ENCODE assay signal across 11 cellular contexts in the genomic region with DNA sequence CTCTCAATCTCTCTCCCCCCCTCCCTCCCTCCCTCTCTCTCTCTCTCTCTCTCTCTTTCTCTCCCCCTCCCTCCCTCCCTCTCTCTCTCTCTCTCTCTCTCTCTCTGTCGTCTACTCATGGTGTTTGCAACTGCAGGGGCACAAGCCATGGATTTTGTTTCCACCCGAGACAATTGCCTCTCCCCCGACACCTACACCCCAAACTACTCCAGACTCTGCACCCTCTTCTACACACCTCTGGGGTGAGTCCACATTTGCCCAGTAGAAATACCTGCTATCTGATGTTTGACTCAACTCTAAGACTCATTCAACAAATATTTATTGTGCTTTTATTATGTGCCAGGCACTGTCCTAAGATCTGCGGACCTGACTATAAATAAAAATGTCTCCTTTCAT.
A peak's percentile ranks its signal among the peaks of the same experiment; 100 is the strongest.
DNase-seq lines count a peak whose midpoint lies in the region; ATAC-seq and TF ChIP-seq lines count a peak whose summit lies in the region.
"Had no signal": no experiment of that assay in that cellular context is flagged by ENCODE, and none has a peak within 500 bp of the region (broad histone marks: within the 10 kb centered on the region; RNA-seq: fewer than 3 reads in every experiment).

No MANE protein-coding gene starts in this region.

- no peak for DNase-seq in CD4-positive, alpha-beta T cell
- DNase-seq in NCI-H226 (peak; percentile 11), choroid plexus epithelial cell (ENCODE audit: low read depth) (peak; percentile 10), natural killer cell (peak; percentile 30), endodermal cell (no peak), mesendoderm (no peak)

- H3K4me3 ChIP-seq in choroid plexus epithelial cell (ENCODE audit: low read depth, low read length) (no peak overlapping the region), endodermal cell (ENCODE audit: low read length) (no peak overlapping the region), mesendoderm (ENCODE audit: low read length) (no peak overlapping the region)

- H3K9ac ChIP-seq in endodermal cell (ENCODE audit: extremely low read depth, low read length, poor library complexity, severe bottlenecking) = no peak overlapping the region
- no peak overlapping the region for H3K9ac ChIP-seq in mesendoderm (ENCODE audit: low read length)

- peaks cover 5% of the 10 kb centered on the region for H3K4me1 Mint-ChIP-seq in CD4-positive, alpha-beta T cell (ENCODE audit: low read depth)
- H3K4me1 Mint-ChIP-seq in natural killer cell (peaks cover 24 to 25% of the 10 kb centered on the region in 2 donors), endodermal cell (peaks cover 13% of the 10 kb centered on the region)

- H3K79me2 ChIP-seq in mesendoderm (ENCODE audit: control insufficient read depth, insufficient read depth, low read length) = no peaks in the 10 kb centered on the region

- H2AK5ac ChIP-seq in mesendoderm (ENCODE audit: low read length) = no peak overlapping the region

- no peak overlapping the region for H2BK120ac ChIP-seq in mesendoderm (ENCODE audit: low read depth, low read length)

- no peak overlapping the region for H3K18ac ChIP-seq in mesendoderm (ENCODE audit: low read length)

- H3K4me1 ChIP-seq in endodermal cell (ENCODE audit: control insufficient read depth, insufficient read depth, low read length) (peaks cover 11% of the 10 kb centered on the region), mesendoderm (ENCODE audit: control insufficient read depth, low read depth, low read length) (peaks cover 4% of the 10 kb centered on the region)

- no peaks in the 10 kb centered on the region for H3K27me3 ChIP-seq in CD4-positive, alpha-beta T cell (ENCODE audit: control insufficient read depth, insufficient read depth, low read length)
- H3K27me3 ChIP-seq in endodermal cell (ENCODE audit: control insufficient read depth, insufficient read depth, low read length, poor library complexity, severe bottlenecking) (no peaks in the 10 kb centered on the region), mesendoderm (ENCODE audit: insufficient read depth, low read length, poor library complexity) (no peaks in the 10 kb centered on the region)
- H3K27me3 ChIP-seq: gastrocnemius medialis, pancreas had no signal

- CTCF ChIA-PET in CD4-positive, alpha-beta T cell (lab: Charles Lee) = interaction anchor here (1.0 kb wide), 1 partner anchor 419 kb away, joined by 3 read pairs; no protein-coding TSS in a partner anchor

- no peak overlapping the region for H3K27ac ChIP-seq in CD4-positive, alpha-beta T cell (ENCODE audit: low read depth, low read length)
- H3K27ac ChIP-seq in endodermal cell (ENCODE audit: low read depth, low read length) = no peak overlapping the region
- no peak overlapping the region for H3K27ac ChIP-seq in mesendoderm (ENCODE audit: low read depth, low read length)

- no peak overlapping the region for H3K4me2 ChIP-seq in mesendoderm (ENCODE audit: low read length)

- ATAC-seq in CD4-positive, alpha-beta T cell (ENCODE audit: poor library complexity) = no peak
- peak in 2 of 3 donors; percentile 24 to 29 for ATAC-seq in natural killer cell
- ATAC-seq in GM21717 (IDR thresholded peaks at IDR 0.05; ENCODE audit: unreplicated experiment) = no peak
- ATAC-seq in GM19328 (IDR thresholded peaks at IDR 0.05; ENCODE audit: unreplicated experiment) = no peak

- no peak overlapping the region for H4K8ac ChIP-seq in mesendoderm (ENCODE audit: low read depth, low read length)

- 68% methylated on average over 4 of the region's 4 CpGs; no CpG with 5 or more reads in 1 of the 2 experiments for WGBS in endodermal cell (ENCODE audit: insufficient coverage in 1 of 2, insufficient read length in 1 of 2), 2 experiments
- no CpG with 5 or more reads among the region's 4 CpGs for WGBS in mesendoderm (ENCODE audit: extremely low coverage, insufficient coverage, low lambda C conversion rate)

- no peaks in the 10 kb centered on the region for H3K9me3 ChIP-seq in CD4-positive, alpha-beta T cell (ENCODE audit: control insufficient read depth, low read length)
- no peaks in the 10 kb centered on the region for H3K9me3 ChIP-seq in endodermal cell (ENCODE audit: control insufficient read depth, low read length)
- H3K9me3 ChIP-seq: gastrocnemius medialis, pancreas had no signal

- peak overlapping the region; percentile 70 for H3K27ac Mint-ChIP-seq in CD4-positive, alpha-beta T cell
- H3K27ac Mint-ChIP-seq in natural killer cell (peak overlapping the region; percentile 83 to 84), endodermal cell (no peak overlapping the region)
- H3K27ac Mint-ChIP-seq: activated naive CD8-positive, alpha-beta T cell had no signal

- H3K23ac ChIP-seq in mesendoderm (ENCODE audit: low read length) = no peak overlapping the region

- no peaks in the 10 kb centered on the region for H3K36me3 Mint-ChIP-seq in CD4-positive, alpha-beta T cell (ENCODE audit: low read depth)
- no peaks in the 10 kb centered on the region for H3K36me3 Mint-ChIP-seq in natural killer cell
- no peaks in the 10 kb centered on the region for H3K36me3 Mint-ChIP-seq in endodermal cell (ENCODE audit: low read depth)
- H3K36me3 Mint-ChIP-seq: activated naive CD8-positive, alpha-beta T cell had no signal

- TF ChIP-seq CTCF in CD4-positive, alpha-beta T cell (IDR thresholded peaks at IDR 0.05) = no peak
- no peak for TF ChIP-seq CTCF in choroid plexus epithelial cell (conservative IDR thresholded peaks at IDR 0.05; ENCODE audit: low read depth, low read length)
- TF ChIP-seq CTCF in natural killer cell (IDR thresholded peaks at IDR 0.05) = peak; percentile 25
- TF ChIP-seq CTCF in endodermal cell (conservative IDR thresholded peaks at IDR 0.05) = no peak

- H3K9me3 Mint-ChIP-seq in CD4-positive, alpha-beta T cell = no peaks in the 10 kb centered on the region
- H3K9me3 Mint-ChIP-seq in natural killer cell (no peaks in the 10 kb centered on the region), endodermal cell (no peaks in the 10 kb centered on the region)

- H3K36me3 ChIP-seq in endodermal cell (ENCODE audit: control insufficient read depth, insufficient read depth, low read length) (no peaks in the 10 kb centered on the region), mesendoderm (ENCODE audit: control insufficient read depth, insufficient read depth, low read length) (no peaks in the 10 kb centered on the region)
- H3K36me3 ChIP-seq: gastrocnemius medialis, pancreas had no signal

- no peak overlapping the region for H3K56ac ChIP-seq in mesendoderm (ENCODE audit: low read length)

- no peaks in the 10 kb centered on the region for H3K27me3 Mint-ChIP-seq in CD4-positive, alpha-beta T cell
- no peaks in the 10 kb centered on the region for H3K27me3 Mint-ChIP-seq in natural killer cell (ENCODE audit: low read depth in 2 of 2)
- peaks cover 4% of the 10 kb centered on the region for H3K27me3 Mint-ChIP-seq in endodermal cell (ENCODE audit: insufficient read depth)
- H3K27me3 Mint-ChIP-seq: activated naive CD8-positive, alpha-beta T cell had no signal

- peak overlapping the region; percentile 65 for H3K4me3 Mint-ChIP-seq in CD4-positive, alpha-beta T cell
- H3K4me3 Mint-ChIP-seq in natural killer cell (peak overlapping the region; percentile 86), endodermal cell (no peak overlapping the region)
- H3K4me3 Mint-ChIP-seq: activated naive CD8-positive, alpha-beta T cell had no signal

- no peak overlapping the region for H2BK15ac ChIP-seq in mesendoderm (replicated peaks; ENCODE audit: low read depth)

- no peak overlapping the region for H3K4ac ChIP-seq in mesendoderm (ENCODE audit: low read depth, low read length)

- H3K79me1 ChIP-seq in mesendoderm (ENCODE audit: low read length) = no peaks in the 10 kb centered on the region

- POLR2A ChIA-PET in CD4-positive, alpha-beta T cell (lab: Charles Lee) = no interaction called here

- H2BK5ac ChIP-seq in mesendoderm (ENCODE audit: low read length) = no peak overlapping the region

- no peak overlapping the region for H4K5ac ChIP-seq in mesendoderm (ENCODE audit: low read length)

- intact Hi-C loops in CD4-positive, alpha-beta T cell (cut with DNase I, micrococcal nuclease) = loop anchor here (1.0 to 2.0 kb wide), 3 partner anchors 419 to 494 kb away; no protein-coding TSS in a partner anchor
- intact Hi-C loops in natural killer cell (cut with micrococcal nuclease) = loop anchor here (1.0 to 10.0 kb wide), 3 partner anchors 218 to 494 kb away; partner anchors contain the start of gene B3GNT2

Comparison
In these comparisons a context has a peak if more than half of its experiments do, and no peak if none do; other contexts are left out.
1. ATAC-seq: peak in natural killer cell (2 of 3); none in CD4-positive, alpha-beta T cell (single experiment), GM21717 (single experiment) and GM19328 (single experiment).
2. DNase-seq: peak in NCI-H226 (single experiment), choroid plexus epithelial cell (single experiment) and natural killer cell (single experiment); none in CD4-positive, alpha-beta T cell (0 of 10), endodermal cell (single experiment) and mesendoderm (single experiment).